Comparison of ENCODE assay signal across 1 cellular context in the genomic region with DNA sequence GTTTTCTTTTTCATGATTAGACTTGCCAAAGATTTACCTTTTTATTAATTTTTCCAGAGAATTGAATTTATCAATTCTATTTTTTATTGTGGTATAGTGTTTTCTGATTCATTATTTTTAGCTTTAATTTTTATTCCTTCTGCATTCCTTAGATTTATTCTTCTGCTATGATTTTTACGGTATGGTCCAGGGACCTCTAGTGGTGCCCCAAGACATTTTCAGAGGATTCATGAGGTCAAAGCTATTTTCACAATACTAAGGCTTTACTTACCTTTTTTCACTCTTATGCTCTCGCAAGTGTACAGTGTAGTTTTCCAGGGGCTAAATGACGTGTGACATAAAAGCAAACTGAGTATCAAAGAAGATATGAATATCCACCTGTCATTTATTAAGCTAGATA.
TF ChIP-seq lines count a peak whose summit lies in the region.

No MANE protein-coding gene starts in this region.

TF ChIP-seq in H1, 55 proteins besides CTCF, POLR2A, EP300 and RAD21 (continued from another document):
- TF ChIP-seq, protein P1, sequence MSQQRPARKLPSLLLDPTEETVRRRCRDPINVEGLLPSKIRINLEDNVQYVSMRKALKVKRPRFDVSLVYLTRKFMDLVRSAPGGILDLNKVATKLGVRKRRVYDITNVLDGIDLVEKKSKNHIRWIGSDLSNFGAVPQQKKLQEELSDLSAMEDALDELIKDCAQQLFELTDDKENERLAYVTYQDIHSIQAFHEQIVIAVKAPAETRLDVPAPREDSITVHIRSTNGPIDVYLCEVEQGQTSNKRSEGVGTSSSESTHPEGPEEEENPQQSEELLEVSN (IDR thresholded peaks at IDR 0.05), result no peak
- no peak for TF ChIP-seq SP2 (IDR thresholded peaks at IDR 0.05; ENCODE audit: low read length)
- TF ChIP-seq HDAC2 (IDR thresholded peaks at IDR 0.05; ENCODE audit: borderline replicate concordance in 1 of 2, low read depth in 2 of 2, low read length in 2 of 2), result no peak
- no peak for TF ChIP-seq TBP (IDR thresholded peaks at IDR 0.05; ENCODE audit: low read depth, low read length)
- no peak for TF ChIP-seq TAF1 (IDR thresholded peaks at IDR 0.05; ENCODE audit: low read depth, low read length)
- no peak for TF ChIP-seq POLR2AphosphoS5 (IDR thresholded peaks at IDR 0.05; ENCODE audit: low read depth, low read length)
- TF ChIP-seq, protein P2, sequence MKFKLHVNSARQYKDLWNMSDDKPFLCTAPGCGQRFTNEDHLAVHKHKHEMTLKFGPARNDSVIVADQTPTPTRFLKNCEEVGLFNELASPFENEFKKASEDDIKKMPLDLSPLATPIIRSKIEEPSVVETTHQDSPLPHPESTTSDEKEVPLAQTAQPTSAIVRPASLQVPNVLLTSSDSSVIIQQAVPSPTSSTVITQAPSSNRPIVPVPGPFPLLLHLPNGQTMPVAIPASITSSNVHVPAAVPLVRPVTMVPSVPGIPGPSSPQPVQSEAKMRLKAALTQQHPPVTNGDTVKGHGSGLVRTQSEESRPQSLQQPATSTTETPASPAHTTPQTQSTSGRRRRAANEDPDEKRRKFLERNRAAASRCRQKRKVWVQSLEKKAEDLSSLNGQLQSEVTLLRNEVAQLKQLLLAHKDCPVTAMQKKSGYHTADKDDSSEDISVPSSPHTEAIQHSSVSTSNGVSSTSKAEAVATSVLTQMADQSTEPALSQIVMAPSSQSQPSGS (IDR thresholded peaks at IDR 0.05; ENCODE audit: low read length), result no peak
- TF ChIP-seq CREB1 (IDR thresholded peaks at IDR 0.05), result no peak
- TF ChIP-seq SIX5 (IDR thresholded peaks at IDR 0.05; ENCODE audit: low read depth, low read length), result no peak
- no peak for TF ChIP-seq KDM5A (IDR thresholded peaks at IDR 0.05; ENCODE audit: low read length)
- no peak for TF ChIP-seq HDAC6 (IDR thresholded peaks at IDR 0.05; ENCODE audit: low read depth, low read length)
- TF ChIP-seq, protein P3, sequence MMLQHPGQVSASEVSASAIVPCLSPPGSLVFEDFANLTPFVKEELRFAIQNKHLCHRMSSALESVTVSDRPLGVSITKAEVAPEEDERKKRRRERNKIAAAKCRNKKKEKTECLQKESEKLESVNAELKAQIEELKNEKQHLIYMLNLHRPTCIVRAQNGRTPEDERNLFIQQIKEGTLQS (IDR thresholded peaks at IDR 0.05; ENCODE audit: insufficient read depth, low read depth, low read length), result no peak
